Comparison of ENCODE assay signal across 1 cellular context in the genomic region with DNA sequence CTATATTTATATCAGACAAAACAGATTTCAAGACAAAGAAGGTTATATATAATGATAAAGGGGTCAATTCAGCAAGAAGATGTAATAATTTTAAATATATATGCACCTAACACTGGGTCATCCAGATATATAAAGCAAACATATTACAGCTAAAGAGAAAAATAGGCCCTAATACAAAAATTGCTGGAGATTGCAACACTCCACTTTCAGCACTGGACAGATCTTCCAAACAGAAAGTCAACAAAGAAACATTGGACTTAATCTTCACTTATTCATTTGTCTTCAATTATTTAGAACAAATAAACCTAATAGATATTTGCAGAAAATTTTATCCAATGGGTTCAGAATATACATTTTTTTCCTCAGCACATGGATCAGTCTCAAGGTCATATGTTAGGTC.
TF ChIP-seq lines count a peak whose summit lies in the region.

No MANE protein-coding gene starts in this region.

TF ChIP-seq in IMR-90, 13 proteins besides CTCF, POLR2A, EP300 and RAD21 (continued from another document):
- TF ChIP-seq, protein P1, sequence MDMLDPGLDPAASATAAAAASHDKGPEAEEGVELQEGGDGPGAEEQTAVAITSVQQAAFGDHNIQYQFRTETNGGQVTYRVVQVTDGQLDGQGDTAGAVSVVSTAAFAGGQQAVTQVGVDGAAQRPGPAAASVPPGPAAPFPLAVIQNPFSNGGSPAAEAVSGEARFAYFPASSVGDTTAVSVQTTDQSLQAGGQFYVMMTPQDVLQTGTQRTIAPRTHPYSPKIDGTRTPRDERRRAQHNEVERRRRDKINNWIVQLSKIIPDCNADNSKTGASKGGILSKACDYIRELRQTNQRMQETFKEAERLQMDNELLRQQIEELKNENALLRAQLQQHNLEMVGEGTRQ (IDR thresholded peaks at IDR 0.05; ENCODE audit: low read depth, low read length) = no peak
- TF ChIP-seq SMC3 (IDR thresholded peaks at IDR 0.05; ENCODE audit: low read depth, low read length) (no peak), MXI1 (IDR thresholded peaks at IDR 0.05; ENCODE audit: borderline replicate concordance, low read depth, low read length) (no peak), CEBPB (IDR thresholded peaks at IDR 0.05; ENCODE audit: low read depth, low read length) (peak; percentile 86)
TF ChIP-seq in IMR-90: peak in this region for 1.
